Comparison of ENCODE assay signal across 8 cellular contexts in the genomic region with DNA sequence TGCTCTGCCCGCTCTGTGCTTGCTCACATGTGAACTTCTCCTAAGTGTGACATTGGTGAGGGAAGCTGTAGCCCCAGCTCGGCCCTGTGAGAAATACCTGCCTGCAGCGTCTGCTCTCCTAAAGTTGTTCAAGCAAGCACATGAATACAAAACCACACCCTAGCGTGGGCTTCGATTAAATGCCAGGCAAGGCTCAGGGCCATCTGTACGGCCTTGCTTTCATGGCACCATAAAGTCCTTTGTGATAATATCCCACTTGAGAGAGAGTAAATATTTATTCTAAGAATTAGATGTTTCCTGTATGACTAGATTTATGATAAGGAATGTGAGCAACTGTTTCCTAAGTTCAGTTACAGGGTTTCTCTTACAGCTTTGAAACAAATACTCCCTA.
DNase-seq lines count a peak whose midpoint lies in the region; ATAC-seq, FAIRE-seq and TF ChIP-seq lines count a peak whose summit lies in the region.

No MANE protein-coding gene starts in this region.

- H3K36me3 ChIP-seq in SK-N-MC (ENCODE audit: insufficient read depth, low read length), result no peaks in the 10 kb centered on the region
- peaks cover 4% of the 10 kb centered on the region for H3K36me3 ChIP-seq in effector memory CD4-positive, alpha-beta T cell (ENCODE audit: control insufficient read depth, insufficient read depth, low read length)

- peak overlapping the region; percentile 1 for H3K9ac ChIP-seq in SK-N-MC (ENCODE audit: insufficient read length)

- ATAC-seq in omental fat pad (ENCODE audit: low FRiP score) (peak; percentile 35), HG02870 (IDR thresholded peaks at IDR 0.05; ENCODE audit: unreplicated experiment) (no peak)

- peak; percentile 37 for DNase-seq in HuH-7 (ENCODE audit: low spot score)
- no peak for DNase-seq in SK-N-MC (ENCODE audit: low read depth, low spot score)
- no peak for DNase-seq in effector memory CD4-positive, alpha-beta T cell
- no peak for DNase-seq in omental fat pad (ENCODE audit: low spot score)
- DNase-seq in HTR-8/SVneo (ENCODE audit: insufficient read length, low spot score), result no peak
- no peak for DNase-seq in central memory CD4-positive, alpha-beta T cell
- DNase-seq in islet precursor cell, result no peak

- peak overlapping the region; percentile 61 for H3K27ac ChIP-seq in SK-N-MC
- peak overlapping the region; percentile 63 for H3K27ac ChIP-seq in effector memory CD4-positive, alpha-beta T cell (ENCODE audit: insufficient read depth, low read length, poor library complexity, severe bottlenecking)

- H3K9me3 ChIP-seq in SK-N-MC (ENCODE audit: low read depth, low read length), result no peaks in the 10 kb centered on the region
- H3K9me3 ChIP-seq in effector memory CD4-positive, alpha-beta T cell (ENCODE audit: control insufficient read depth, low read length), result no peaks in the 10 kb centered on the region

- no peaks in the 10 kb centered on the region for H3K27me3 ChIP-seq in effector memory CD4-positive, alpha-beta T cell (replicated peaks; ENCODE audit: control insufficient read depth, insufficient read depth, low read length, poor library complexity, severe bottlenecking)

- no peak for TF ChIP-seq CTCF in omental fat pad (IDR thresholded peaks at IDR 0.05)

- peak overlapping the region; percentile 38 for H3K4me3 ChIP-seq in SK-N-MC
- H3K4me3 ChIP-seq in effector memory CD4-positive, alpha-beta T cell (ENCODE audit: insufficient read depth, low read depth, low read length, poor library complexity, severe bottlenecking), result peak overlapping the region; percentile 27

- FAIRE-seq in HTR-8/SVneo (lab: Jason Lieb, UNC), result no peak

- peaks cover 66% of the 10 kb centered on the region for H3K4me1 ChIP-seq in effector memory CD4-positive, alpha-beta T cell (ENCODE audit: control insufficient read depth, insufficient read depth, low read length, poor library complexity, severe bottlenecking)
